9 cellular contexts compared by ENCODE assay signal in genomic region chr11:119335091-119335654, GRCh38. TPM values are rescaled to one million over a fixed set of nuclear protein-coding genes. Genes with fewer than 3 reads are reported as not detected.
DNase-seq lines count a peak whose midpoint lies in the region; ATAC-seq and TF ChIP-seq lines count a peak whose summit lies in the region.
"Had no signal": no experiment of that assay in that cellular context is flagged by ENCODE, and none has a peak within 500 bp of the region (broad histone marks: within the 10 kb centered on the region; RNA-seq: fewer than 3 reads in every experiment).

No MANE protein-coding gene starts in this region.

- H3K36me3 Mint-ChIP-seq in HFFc6 (ENCODE audit: low read depth): peaks cover 21% of the 10 kb centered on the region; the same call in 1 of the 2 replicates
- peaks cover 6% of the 10 kb centered on the region for H3K36me3 Mint-ChIP-seq in activated T-helper 17 cell treated with anti-CD3 and anti-CD28 coated beads, Interleukin-2, amount 50 U/mL, for 72 hours (ENCODE audit: low read depth)
- peaks cover 9 to 32% of the 10 kb centered on the region in 2 donors for H3K36me3 Mint-ChIP-seq in stimulated activated naive B cell treated with anti-CD40 and anti-IgM and Interleukin-4, amounts not matched to agents 10 μg/mL and 1 μg/mL and 100 μg/mL, for 72 hours

- peak overlapping the region; percentile 97 for H3K4me3 Mint-ChIP-seq in HFFc6
- H3K4me3 Mint-ChIP-seq in activated T-helper 17 cell treated with anti-CD3 and anti-CD28 coated beads, Interleukin-2, amount 50 U/mL, for 72 hours: peak overlapping the region; percentile 93
- peak overlapping the region; percentile 90 to 99 for H3K4me3 Mint-ChIP-seq in stimulated activated naive B cell treated with anti-CD40 and anti-IgM and Interleukin-4, amounts not matched to agents 10 μg/mL and 1 μg/mL and 100 μg/mL, for 72 hours

- TF ChIP-seq CTCF in HFFc6 (IDR thresholded peaks at IDR 0.05): no peak

- peaks cover 53% of the 10 kb centered on the region for H3K4me1 Mint-ChIP-seq in HFFc6 (ENCODE audit: low read depth)
- H3K4me1 Mint-ChIP-seq in activated T-helper 17 cell treated with anti-CD3 and anti-CD28 coated beads, Interleukin-2, amount 50 U/mL, for 72 hours: peaks cover 6% of the 10 kb centered on the region
- H3K4me1 Mint-ChIP-seq in stimulated activated naive B cell treated with anti-CD40 and anti-IgM and Interleukin-4, amounts not matched to agents 10 μg/mL and 1 μg/mL and 100 μg/mL, for 72 hours: peaks cover 31 to 48% of the 10 kb centered on the region in 2 donors

- no peak for DNase-seq in HFFc6
- DNase-seq in stimulated activated naive B cell treated with anti-CD40 and anti-IgM and Interleukin-4, amounts not matched to agents 10 μg/mL and 1 μg/mL and 100 μg/mL, for 72 hours: no peak
- DNase-seq in NCI-H2227 treated with DMSO at 0.1 percent for 48 hours (lab: John Stamatoyannopoulos, UW): no peak
- no peak for DNase-seq in midbrain (lab: John Stamatoyannopoulos, UW)
- DNase-seq: stimulated activated CD4-positive, alpha-beta T cell treated with anti-CD3 and anti-CD28 coated beads, Interleukin-4, amount 100 ng/mL, for 4 hours had no signal

- H3K9me3 Mint-ChIP-seq in HFFc6: no peaks in the 10 kb centered on the region
- H3K9me3 Mint-ChIP-seq in activated T-helper 17 cell treated with anti-CD3 and anti-CD28 coated beads, Interleukin-2, amount 50 U/mL, for 72 hours: no peaks in the 10 kb centered on the region
- H3K9me3 Mint-ChIP-seq in stimulated activated naive B cell treated with anti-CD40 and anti-IgM and Interleukin-4, amounts not matched to agents 10 μg/mL and 1 μg/mL and 100 μg/mL, for 72 hours: no peaks in the 10 kb centered on the region

- peak overlapping the region; percentile 97 for H3K27ac Mint-ChIP-seq in HFFc6
- H3K27ac Mint-ChIP-seq in activated T-helper 17 cell treated with anti-CD3 and anti-CD28 coated beads, Interleukin-2, amount 50 U/mL, for 72 hours: peak overlapping the region; percentile 93
- peak overlapping the region; percentile 99 for H3K27ac Mint-ChIP-seq in stimulated activated naive B cell treated with anti-CD40 and anti-IgM and Interleukin-4, amounts not matched to agents 10 μg/mL and 1 μg/mL and 100 μg/mL, for 72 hours

- H3K4me3 ChIP-seq in iPS-18c (ENCODE audit: insufficient read depth, low read depth, low read length): peak overlapping the region; percentile 91

- no peak for ATAC-seq in activated T-helper 17 cell treated with anti-CD3 and anti-CD28 coated beads, Interleukin-2, amount 50 U/mL, for 72 hours (replicated peaks)
- no peak for ATAC-seq in stimulated activated naive B cell treated with anti-CD40 and anti-IgM and Interleukin-4, amounts not matched to agents 10 μg/mL and 1 μg/mL and 100 μg/mL, for 72 hours (replicated peaks)
- no peak for ATAC-seq in GM18907 (IDR thresholded peaks at IDR 0.05; ENCODE audit: unreplicated experiment)
- no peak for ATAC-seq in GM21723 (IDR thresholded peaks at IDR 0.05; ENCODE audit: unreplicated experiment)

- peaks cover 8% of the 10 kb centered on the region; the same call in 1 of the 2 replicates for H3K27me3 Mint-ChIP-seq in HFFc6 (ENCODE audit: insufficient read depth)
- peaks cover 12% of the 10 kb centered on the region for H3K27me3 Mint-ChIP-seq in activated T-helper 17 cell treated with anti-CD3 and anti-CD28 coated beads, Interleukin-2, amount 50 U/mL, for 72 hours
- H3K27me3 Mint-ChIP-seq in stimulated activated naive B cell treated with anti-CD40 and anti-IgM and Interleukin-4, amounts not matched to agents 10 μg/mL and 1 μg/mL and 100 μg/mL, for 72 hours: peaks cover 15 to 17% of the 10 kb centered on the region in 2 donors

- H3K9me3 ChIP-seq in iPS-18c (ENCODE audit: control insufficient read depth, insufficient read depth, low read length): no peaks in the 10 kb centered on the region

RNA-seq across cellular contexts. Expression of gene RNF26, which starts 0.8 kb away (rescaled TPM):
- 10 to 100 TPM; 48.6 to 63.5 (median 52.7) TPM for total RNA-seq in HFFc6 (2021; fragmentation: NEBNext Ultra II Directional; extraction: Animal tissue kit (Norgen Biotek cat#: 25700))
- total RNA-seq in activated T-helper 17 cell treated with anti-CD3 and anti-CD28 coated beads, Interleukin-2, amount 50 U/mL, for 72 hours: 10 to 100 TPM; 23.7 to 32.6 TPM

RNA-seq across cellular contexts. Expression of gene C1QTNF5, which starts 5.5 kb away (rescaled TPM):
- total RNA-seq in HFFc6 (2021; fragmentation: NEBNext Ultra II Directional; extraction: Animal tissue kit (Norgen Biotek cat#: 25700)): 10 to 100 TPM in 5 of 6 experiments, 1 to 10 TPM in 1; 8.2 to 16.1 (median 15.1) TPM
- not detected for total RNA-seq in activated T-helper 17 cell treated with anti-CD3 and anti-CD28 coated beads, Interleukin-2, amount 50 U/mL, for 72 hours

RNA-seq across cellular contexts. Expression of gene MFRP, which starts 11.3 kb away (rescaled TPM):
- total RNA-seq in HFFc6 (2021; fragmentation: NEBNext Ultra II Directional; extraction: Animal tissue kit (Norgen Biotek cat#: 25700)): not detected
- total RNA-seq in activated T-helper 17 cell treated with anti-CD3 and anti-CD28 coated beads, Interleukin-2, amount 50 U/mL, for 72 hours: not detected

RNA-seq across cellular contexts. Expression of gene MCAM, which starts 18.2 kb away (rescaled TPM):
- total RNA-seq in HFFc6 (2021; fragmentation: NEBNext Ultra II Directional; extraction: Animal tissue kit (Norgen Biotek cat#: 25700)): 1 to 10 TPM; 1.8 to 7.7 (median 6.9) TPM
- total RNA-seq in activated T-helper 17 cell treated with anti-CD3 and anti-CD28 coated beads, Interleukin-2, amount 50 U/mL, for 72 hours: 10 to 100 TPM in 1 of 2 donors, 1 to 10 TPM in 1; 8.2 to 31.1 TPM

RNA-seq across cellular contexts. Expression of gene USP2, which starts 46.3 kb away (rescaled TPM):
- total RNA-seq in HFFc6 (2021; fragmentation: NEBNext Ultra II Directional; extraction: Animal tissue kit (Norgen Biotek cat#: 25700)): under 1 TPM; 0.32 to 0.71 (median 0.49) TPM
- total RNA-seq in activated T-helper 17 cell treated with anti-CD3 and anti-CD28 coated beads, Interleukin-2, amount 50 U/mL, for 72 hours: 1 to 10 TPM in 1 of 2 donors, under 1 TPM in 1; 0.52 to 1.3 TPM

Comparison
In these comparisons a context has a peak if more than half of its experiments do, and no peak if none do; other contexts are left out.
1. RNA of gene C1QTNF5, which starts 5.5 kb away (total RNA-seq): 8.2 to 16.1 TPM in HFFc6; not detected in activated T-helper 17 cell treated with anti-CD3 and anti-CD28 coated beads, Interleukin-2, amount 50 U/mL, for 72 hours; every median in the first group is over 4 times any median in the second.
2. Peak in every context shown above with its lines, with median percentiles within 50 percentile points of each other: H3K27ac Mint-ChIP-seq and H3K4me3 Mint-ChIP-seq.